21 cellular contexts compared by ENCODE assay signal in the genomic region with DNA sequence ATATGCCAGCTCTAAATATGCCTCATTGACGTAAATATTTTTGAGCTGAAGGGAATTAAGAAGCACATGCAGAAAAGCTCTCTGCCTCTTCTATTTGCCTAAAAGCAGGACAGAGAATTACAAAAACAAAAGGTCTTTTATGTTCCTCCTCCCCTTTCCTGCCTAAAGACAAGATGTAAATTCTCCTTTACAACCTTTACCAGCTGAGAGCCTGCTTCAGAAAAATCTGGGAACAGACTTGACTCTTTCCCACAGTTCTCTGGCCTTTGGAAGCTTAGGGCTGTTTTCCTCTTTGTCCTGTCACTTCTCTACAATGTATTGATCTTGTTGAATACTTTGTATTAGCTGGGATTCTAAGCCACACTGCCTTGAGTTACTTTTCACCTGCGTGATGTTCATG.
DNase-seq lines count a peak whose midpoint lies in the region; ATAC-seq and TF ChIP-seq lines count a peak whose summit lies in the region.
"Had no signal": no experiment of that assay in that cellular context is flagged by ENCODE, and none has a peak within 500 bp of the region (broad histone marks: within the 10 kb centered on the region; RNA-seq: fewer than 3 reads in every experiment).

No MANE protein-coding gene starts in this region.

- H3K27ac ChIP-seq in HUES48 (ENCODE audit: low read depth, low read length) (peak overlapping the region; percentile 94), neuronal stem cell (replicated peaks; ENCODE audit: low read length) (peak overlapping the region; percentile 11), PC-3 (ENCODE audit: low read length) (no peak overlapping the region)
- H3K27ac ChIP-seq: C4-2B, HL-60, PC-9, RWPE1, SJCRH30 had no signal

- H3K18ac ChIP-seq in neuronal stem cell (ENCODE audit: low read length), result no peak overlapping the region

- H3K4me3 ChIP-seq in HUES48 (ENCODE audit: low read depth, low read length), result no peak overlapping the region
- no peak overlapping the region for H3K4me3 ChIP-seq in neuronal stem cell (ENCODE audit: low read length in 2 of 2)
- no peak overlapping the region for H3K4me3 ChIP-seq in PC-3 (ENCODE audit: low read length)
- H3K4me3 ChIP-seq: MG63, PC-9, SJCRH30 had no signal

- no peak overlapping the region for H3K23ac ChIP-seq in neuronal stem cell (ENCODE audit: low read depth, low read length, poor library complexity)

- no peak overlapping the region for H3K14ac ChIP-seq in neuronal stem cell (ENCODE audit: low read length)

- in situ Hi-C loops in SK-MEL-5 (cut with HindIII; ENCODE audit: low pct_unique_long_range_greater_than_20kb, low sequenced_read_pairs), result loop anchor here (25.0 kb wide), 1 partner anchor 134 kb away; no protein-coding TSS in a partner anchor

- no peak overlapping the region for H3K9ac ChIP-seq in HUES48 (ENCODE audit: low read depth, low read length)
- H3K9ac ChIP-seq in neuronal stem cell (ENCODE audit: low read depth, low read length, poor library complexity), result no peak overlapping the region
- no peak overlapping the region for H3K9ac ChIP-seq in PC-3 (ENCODE audit: low read length)

- no peaks in the 10 kb centered on the region for H3K9me2 ChIP-seq in PC-3 (replicated peaks; ENCODE audit: low read length)

- no peak overlapping the region for H2BK120ac ChIP-seq in neuronal stem cell (ENCODE audit: low read depth, low read length)

- intact Hi-C loops in PC-3 (cut with micrococcal nuclease), result no loop called here

- no peak overlapping the region for H2BK15ac ChIP-seq in neuronal stem cell (ENCODE audit: low read length)

- TF ChIP-seq CTCF in PC-3 (conservative IDR thresholded peaks at IDR 0.05; ENCODE audit: low read depth, low read length), result no peak

- H3K27me3 ChIP-seq in HUES48 (ENCODE audit: control insufficient read depth, insufficient read depth, low read length) (no peaks in the 10 kb centered on the region), neuronal stem cell (ENCODE audit: control insufficient read depth in 3 of 3, insufficient read depth in 3 of 3, low read depth in 1 of 3, low read length in 3 of 3) (no peaks in the 10 kb centered on the region), PC-3 (ENCODE audit: low read length) (no peaks in the 10 kb centered on the region)
- H3K27me3 ChIP-seq: MG63, SJCRH30 had no signal

- H2BK12ac ChIP-seq in neuronal stem cell (ENCODE audit: low read length), result no peak overlapping the region

- BruUV-seq in PC-3 (replicated peaks; lab: Mats Ljungman, UMichigan), result no TSS peak

- H3K4me2 ChIP-seq in neuronal stem cell (ENCODE audit: insufficient read depth, low read length, poor library complexity, severe bottlenecking), result no peak overlapping the region
- H3K4me2 ChIP-seq in PC-3 (ENCODE audit: low read length), result no peak overlapping the region
- H3K4me2 ChIP-seq: PC-9 had no signal

- H2AK5ac ChIP-seq in neuronal stem cell (ENCODE audit: low read depth, low read length), result no peak overlapping the region

- no peaks in the 10 kb centered on the region for H4K20me1 ChIP-seq in PC-3 (ENCODE audit: low read length)

- H2AFZ ChIP-seq in neuronal stem cell (ENCODE audit: low read length), result peak overlapping the region; percentile 21
- H2AFZ ChIP-seq in PC-3 (ENCODE audit: low read length), result no peak overlapping the region
- H2AFZ ChIP-seq: PC-9 had no signal

- H3F3A ChIP-seq in PC-3 (ENCODE audit: low read length, unreplicated experiment), result no peaks in the 10 kb centered on the region

- H3K9me3 ChIP-seq in HUES48 (ENCODE audit: control insufficient read depth, insufficient read depth, low read length) (peaks cover 8% of the 10 kb centered on the region), neuronal stem cell (replicated peaks in 1 of 2; ENCODE audit: control insufficient read depth in 2 of 2, insufficient read depth in 1 of 2, low read depth in 1 of 2, low read length in 2 of 2) (peaks cover 0 to 3% of the 10 kb centered on the region in 2 donors), PC-3 (ENCODE audit: low read length) (no peaks in the 10 kb centered on the region)
- H3K9me3 ChIP-seq: MG63, SJCRH30 had no signal

- H2BK5ac ChIP-seq in neuronal stem cell (ENCODE audit: low read length), result no peak overlapping the region

- no peaks in the 10 kb centered on the region for H3K36me3 ChIP-seq in HUES48 (ENCODE audit: control insufficient read depth, insufficient read depth, low read length)
- H3K36me3 ChIP-seq in neuronal stem cell (replicated peaks in 1 of 2; ENCODE audit: control insufficient read depth in 2 of 2, insufficient read depth in 2 of 2, low read length in 2 of 2), result no peaks in the 10 kb centered on the region
- no peaks in the 10 kb centered on the region for H3K36me3 ChIP-seq in PC-3 (ENCODE audit: low read depth, low read length)
- H3K36me3 ChIP-seq: MG63, SJCRH30 had no signal

- no peak overlapping the region for H3K4ac ChIP-seq in neuronal stem cell (ENCODE audit: low read length)

- H3K79me1 ChIP-seq in neuronal stem cell (ENCODE audit: low read depth, low read length), result no peaks in the 10 kb centered on the region

- no peak for ATAC-seq in PC-3

- H4K91ac ChIP-seq in neuronal stem cell (ENCODE audit: low read depth, low read length, poor library complexity), result no peak overlapping the region

- no CpG with 5 or more reads among the region's 2 CpGs for WGBS in neuronal stem cell (ENCODE audit: extremely low coverage in 2 of 2, insufficient read length in 2 of 2, insufficient replicate concordance in 1 of 2), 2 donors

- DNase-seq in SK-MEL-5 (ENCODE audit: low read depth, low spot score) (peak; percentile 50), iPS-NIHi11 (ENCODE audit: low spot score) (peak; percentile 20), neuronal stem cell (ENCODE audit: low spot score) (peak; percentile 12), COR-L47 (lab: John Stamatoyannopoulos, UW) (no peak), HuH-7.5 (ENCODE audit: low spot score) (no peak), PC-3 (no peak)
- DNase-seq in activated CD4-positive, alpha-beta T cell treated with anti-CD3 and anti-CD28 coated beads, Interleukin-2, amount 50 U/mL, for 48 hours, result no peak
- DNase-seq: ACHN, AML-193, DND-41, Kasumi-1, MG63, NCI-H1105, NCI-H2081, NCI-H510A, PC-9, SJCRH30 had no signal

- POLR2A ChIA-PET in PC-3 (lab: Charles Lee; ENCODE audit: unreplicated experiment), result interaction anchor here (0.7 kb wide), 1 partner anchor 201 kb away, joined by 4 read pairs; no protein-coding TSS in a partner anchor

- H3K79me2 ChIP-seq in PC-3 (ENCODE audit: low read length), result no peaks in the 10 kb centered on the region

- H4K8ac ChIP-seq in neuronal stem cell (ENCODE audit: low read depth, low read length), result no peak overlapping the region

- H3K4me1 ChIP-seq in HUES48 (ENCODE audit: control insufficient read depth, insufficient read depth, low read length), result peaks cover 20% of the 10 kb centered on the region
- H3K4me1 ChIP-seq in neuronal stem cell (ENCODE audit: control insufficient read depth in 2 of 2, insufficient read depth in 1 of 2, low read depth in 1 of 2, low read length in 2 of 2), result peaks cover 2% of the 10 kb centered on the region in 2 donors
- no peaks in the 10 kb centered on the region for H3K4me1 ChIP-seq in PC-3 (ENCODE audit: insufficient read depth, low read length)
- H3K4me1 ChIP-seq: SJCRH30 had no signal

- CTCF ChIA-PET in PC-3 (lab: Charles Lee), result no interaction called here

Comparison
In these comparisons a context has a peak if more than half of its experiments do, and no peak if none do; other contexts are left out.
1. DNase-seq: peak in SK-MEL-5 (single experiment), iPS-NIHi11 (single experiment) and neuronal stem cell (single experiment); none in COR-L47 (single experiment), HuH-7.5 (single experiment), activated CD4-positive, alpha-beta T cell treated with anti-CD3 and anti-CD28 coated beads, Interleukin-2, amount 50 U/mL, for 48 hours (0 of 2) and PC-3 (single experiment).